21 cellular contexts compared by ENCODE assay signal in the genomic region with DNA sequence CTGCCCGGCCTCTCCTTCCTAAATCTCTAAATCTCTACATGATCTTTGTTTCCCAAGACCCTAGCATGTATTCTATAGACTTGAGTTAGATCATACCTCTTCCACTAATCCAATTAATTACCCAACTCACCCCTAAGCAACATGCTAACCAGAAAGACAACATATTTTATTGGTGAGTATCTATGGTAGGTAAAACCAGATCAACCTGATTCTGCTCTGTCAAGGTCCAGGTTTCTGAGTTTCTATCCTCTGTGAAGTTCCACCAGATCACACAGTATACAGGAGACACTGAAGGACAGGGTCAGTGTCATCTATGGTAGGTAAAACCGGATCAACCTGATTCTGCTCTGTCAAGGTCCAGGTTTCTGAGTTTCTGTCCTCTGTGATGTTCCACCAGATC.
"Had no signal": no experiment of that assay in that cellular context is flagged by ENCODE, and none has a peak within 500 bp of the region (broad histone marks: within the 10 kb centered on the region; RNA-seq: fewer than 3 reads in every experiment).

No MANE protein-coding gene starts in this region.

- H3K9me3 ChIP-seq: heart left ventricle, ovary, upper lobe of left lung, vagina had no signal

- H3K27me3 ChIP-seq: heart left ventricle, ovary, upper lobe of left lung, vagina had no signal

- DNase-seq: activated CD4-positive, alpha-beta T cell treated with anti-CD3 and anti-CD28 coated beads for 48 hours; activated CD4-positive, alpha-beta T cell treated with anti-CD3 and anti-CD28 coated beads, Interleukin-2, amount 50 U/mL, for 48 hours; activated CD8-positive, alpha-beta memory T cell treated with anti-CD3 and anti-CD28 coated beads for 24 hours; activated effector memory CD4-positive, alpha-beta T cell treated with anti-CD3 and anti-CD28 coated beads, Interleukin-2, amount 50 U/mL, for 16 hours; activated naive CD4-positive, alpha-beta T cell treated with anti-CD3 and anti-CD28 coated beads, Interleukin-2, amount 50 U/mL, for 16 hours; amniotic stem cell; foreskin fibroblast; heart left ventricle; hypothalamus; immature natural killer cell; midbrain; naive thymus-derived CD4-positive, alpha-beta T cell; ovary; retina; stimulated activated CD4-positive, alpha-beta T cell treated with anti-CD3 and anti-CD28 coated beads, Interleukin-4, amount 100 ng/mL, for 24 hours; stimulated activated naive CD8-positive, alpha-beta T cell treated with anti-CD3 and anti-CD28 coated beads, Interleukin-15, amount 100 ng/mL, for 72 hours; substantia nigra; upper lobe of left lung had no signal

- H3K36me3 ChIP-seq: heart left ventricle, ovary, upper lobe of left lung, vagina had no signal

- H3K27ac ChIP-seq: heart left ventricle, ovary, upper lobe of left lung, vagina, VCaP had no signal

- H3K4me1 ChIP-seq: upper lobe of left lung, vagina had no signal

- H3K4me3 ChIP-seq: heart left ventricle, ovary, skin epidermis, upper lobe of left lung, vagina had no signal
